Comparison of ENCODE assay signal across 1 cellular context in the genomic region with DNA sequence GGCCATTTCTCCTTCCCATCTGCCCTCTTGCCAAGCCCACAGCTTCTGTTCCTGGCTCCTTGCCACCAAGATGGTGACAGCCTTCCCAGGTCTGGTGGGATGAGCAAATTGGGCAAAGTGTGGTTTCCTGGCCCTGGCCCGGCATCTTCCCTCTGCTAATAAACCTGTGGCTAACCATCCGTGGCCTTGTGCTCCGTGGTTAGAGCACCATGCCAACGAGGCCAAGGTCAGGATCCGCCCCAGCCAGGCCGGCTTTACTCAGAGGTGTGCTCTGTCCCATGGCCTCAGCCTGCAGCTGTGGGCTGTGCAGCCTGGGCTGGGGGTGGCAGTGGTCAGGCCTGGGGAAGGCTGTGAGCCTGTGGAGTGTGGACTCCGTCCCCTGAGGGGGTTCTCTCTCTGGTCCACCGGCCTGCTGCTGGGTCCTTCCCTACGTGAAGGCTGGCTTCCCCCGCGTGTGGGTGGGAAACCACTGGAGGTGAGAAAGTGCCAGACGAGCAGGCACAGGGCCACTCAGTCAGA.
TF ChIP-seq lines count a peak whose summit lies in the region.

No MANE protein-coding gene starts in this region.

TF ChIP-seq in HepG2, 621 proteins besides CTCF, POLR2A, EP300 and RAD21 (continued from another document and continues in another):
- TF ChIP-seq, protein P1, sequence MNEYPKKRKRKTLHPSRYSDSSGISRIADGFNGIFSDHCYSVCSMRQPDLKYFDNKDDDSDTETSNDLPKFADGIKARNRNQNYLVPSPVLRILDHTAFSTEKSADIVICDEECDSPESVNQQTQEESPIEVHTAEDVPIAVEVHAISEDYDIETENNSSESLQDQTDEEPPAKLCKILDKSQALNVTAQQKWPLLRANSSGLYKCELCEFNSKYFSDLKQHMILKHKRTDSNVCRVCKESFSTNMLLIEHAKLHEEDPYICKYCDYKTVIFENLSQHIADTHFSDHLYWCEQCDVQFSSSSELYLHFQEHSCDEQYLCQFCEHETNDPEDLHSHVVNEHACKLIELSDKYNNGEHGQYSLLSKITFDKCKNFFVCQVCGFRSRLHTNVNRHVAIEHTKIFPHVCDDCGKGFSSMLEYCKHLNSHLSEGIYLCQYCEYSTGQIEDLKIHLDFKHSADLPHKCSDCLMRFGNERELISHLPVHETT (CRISPR knock-in tag; conservative IDR thresholded peaks at IDR 0.05), result no peak
- peak; percentile 62; the same call in 1 of the 2 replicates for TF ChIP-seq MTA1 (CRISPR knock-in tag; IDR thresholded peaks at IDR 0.05; ENCODE audit: borderline replicate concordance)
- TF ChIP-seq DNMT3B (CRISPR knock-in tag; conservative IDR thresholded peaks at IDR 0.05), result no peak
- TF ChIP-seq ATAD3A (CRISPR knock-in tag; IDR thresholded peaks at IDR 0.05), result no peak
- TF ChIP-seq MAFG (CRISPR knock-in tag; IDR thresholded peaks at IDR 0.05), result no peak
- no peak for TF ChIP-seq RAD51 (IDR thresholded peaks at IDR 0.05; ENCODE audit: borderline replicate concordance)
- no peak for TF ChIP-seq HNRNPK (IDR thresholded peaks at IDR 0.05; ENCODE audit: low read depth, low read length, poor library complexity, severe bottlenecking)
- no peak for TF ChIP-seq ZNF619 (CRISPR knock-in tag; IDR thresholded peaks at IDR 0.05)
- TF ChIP-seq, protein P2, sequence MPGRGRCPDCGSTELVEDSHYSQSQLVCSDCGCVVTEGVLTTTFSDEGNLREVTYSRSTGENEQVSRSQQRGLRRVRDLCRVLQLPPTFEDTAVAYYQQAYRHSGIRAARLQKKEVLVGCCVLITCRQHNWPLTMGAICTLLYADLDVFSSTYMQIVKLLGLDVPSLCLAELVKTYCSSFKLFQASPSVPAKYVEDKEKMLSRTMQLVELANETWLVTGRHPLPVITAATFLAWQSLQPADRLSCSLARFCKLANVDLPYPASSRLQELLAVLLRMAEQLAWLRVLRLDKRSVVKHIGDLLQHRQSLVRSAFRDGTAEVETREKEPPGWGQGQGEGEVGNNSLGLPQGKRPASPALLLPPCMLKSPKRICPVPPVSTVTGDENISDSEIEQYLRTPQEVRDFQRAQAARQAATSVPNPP (CRISPR knock-in tag; IDR thresholded peaks at IDR 0.05), result no peak
- TF ChIP-seq, protein P3, sequence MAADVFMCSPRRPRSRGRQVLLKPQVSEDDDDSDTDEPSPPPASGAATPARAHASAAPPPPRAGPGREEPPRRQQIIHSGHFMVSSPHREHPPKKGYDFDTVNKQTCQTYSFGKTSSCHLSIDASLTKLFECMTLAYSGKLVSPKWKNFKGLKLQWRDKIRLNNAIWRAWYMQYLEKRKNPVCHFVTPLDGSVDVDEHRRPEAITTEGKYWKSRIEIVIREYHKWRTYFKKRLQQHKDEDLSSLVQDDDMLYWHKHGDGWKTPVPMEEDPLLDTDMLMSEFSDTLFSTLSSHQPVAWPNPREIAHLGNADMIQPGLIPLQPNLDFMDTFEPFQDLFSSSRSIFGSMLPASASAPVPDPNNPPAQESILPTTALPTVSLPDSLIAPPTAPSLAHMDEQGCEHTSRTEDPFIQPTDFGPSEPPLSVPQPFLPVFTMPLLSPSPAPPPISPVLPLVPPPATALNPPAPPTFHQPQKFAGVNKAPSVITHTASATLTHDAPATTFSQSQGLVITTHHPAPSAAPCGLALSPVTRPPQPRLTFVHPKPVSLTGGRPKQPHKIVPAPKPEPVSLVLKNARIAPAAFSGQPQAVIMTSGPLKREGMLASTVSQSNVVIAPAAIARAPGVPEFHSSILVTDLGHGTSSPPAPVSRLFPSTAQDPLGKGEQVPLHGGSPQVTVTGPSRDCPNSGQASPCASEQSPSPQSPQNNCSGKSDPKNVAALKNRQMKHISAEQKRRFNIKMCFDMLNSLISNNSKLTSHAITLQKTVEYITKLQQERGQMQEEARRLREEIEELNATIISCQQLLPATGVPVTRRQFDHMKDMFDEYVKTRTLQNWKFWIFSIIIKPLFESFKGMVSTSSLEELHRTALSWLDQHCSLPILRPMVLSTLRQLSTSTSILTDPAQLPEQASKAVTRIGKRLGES (CRISPR knock-in tag; IDR thresholded peaks at IDR 0.05; ENCODE audit: borderline replicate concordance), result no peak
- TF ChIP-seq HOXD1 (CRISPR knock-in tag; IDR thresholded peaks at IDR 0.05), result peak; percentile 52; the same call in 1 of the 2 replicates
- TF ChIP-seq ZNF557 (CRISPR knock-in tag; IDR thresholded peaks at IDR 0.05), result no peak
- no peak for TF ChIP-seq NBN (conservative IDR thresholded peaks at IDR 0.05)
- peak; percentile 52 for TF ChIP-seq FOXO1 (CRISPR knock-in tag; IDR thresholded peaks at IDR 0.05)
- no peak for TF ChIP-seq ZBTB7A (CRISPR knock-in tag; IDR thresholded peaks at IDR 0.05)
- no peak for TF ChIP-seq TCF12 (IDR thresholded peaks at IDR 0.05)
- no peak for TF ChIP-seq TCF12 (CRISPR knock-in tag; IDR thresholded peaks at IDR 0.05)
- peak; percentile 68 for TF ChIP-seq GATAD2A (CRISPR knock-in tag; IDR thresholded peaks at IDR 0.05)
- TF ChIP-seq HCFC1 (IDR thresholded peaks at IDR 0.05; ENCODE audit: low read depth, low read length), result no peak
- TF ChIP-seq, protein P4, sequence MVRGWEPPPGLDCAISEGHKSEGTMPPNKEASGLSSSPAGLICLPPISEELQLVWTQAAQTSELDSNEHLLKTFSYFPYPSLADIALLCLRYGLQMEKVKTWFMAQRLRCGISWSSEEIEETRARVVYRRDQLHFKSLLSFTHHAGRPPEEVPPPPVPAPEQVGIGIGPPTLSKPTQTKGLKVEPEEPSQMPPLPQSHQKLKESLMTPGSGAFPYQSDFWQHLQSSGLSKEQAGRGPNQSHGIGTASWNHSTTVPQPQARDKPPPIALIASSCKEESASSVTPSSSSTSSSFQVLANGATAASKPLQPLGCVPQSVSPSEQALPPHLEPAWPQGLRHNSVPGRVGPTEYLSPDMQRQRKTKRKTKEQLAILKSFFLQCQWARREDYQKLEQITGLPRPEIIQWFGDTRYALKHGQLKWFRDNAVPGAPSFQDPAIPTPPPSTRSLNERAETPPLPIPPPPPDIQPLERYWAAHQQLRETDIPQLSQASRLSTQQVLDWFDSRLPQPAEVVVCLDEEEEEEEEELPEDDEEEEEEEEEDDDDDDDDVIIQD (CRISPR knock-in tag; IDR thresholded peaks at IDR 0.05; ENCODE audit: low read depth), result no peak
- TF ChIP-seq, protein P5, sequence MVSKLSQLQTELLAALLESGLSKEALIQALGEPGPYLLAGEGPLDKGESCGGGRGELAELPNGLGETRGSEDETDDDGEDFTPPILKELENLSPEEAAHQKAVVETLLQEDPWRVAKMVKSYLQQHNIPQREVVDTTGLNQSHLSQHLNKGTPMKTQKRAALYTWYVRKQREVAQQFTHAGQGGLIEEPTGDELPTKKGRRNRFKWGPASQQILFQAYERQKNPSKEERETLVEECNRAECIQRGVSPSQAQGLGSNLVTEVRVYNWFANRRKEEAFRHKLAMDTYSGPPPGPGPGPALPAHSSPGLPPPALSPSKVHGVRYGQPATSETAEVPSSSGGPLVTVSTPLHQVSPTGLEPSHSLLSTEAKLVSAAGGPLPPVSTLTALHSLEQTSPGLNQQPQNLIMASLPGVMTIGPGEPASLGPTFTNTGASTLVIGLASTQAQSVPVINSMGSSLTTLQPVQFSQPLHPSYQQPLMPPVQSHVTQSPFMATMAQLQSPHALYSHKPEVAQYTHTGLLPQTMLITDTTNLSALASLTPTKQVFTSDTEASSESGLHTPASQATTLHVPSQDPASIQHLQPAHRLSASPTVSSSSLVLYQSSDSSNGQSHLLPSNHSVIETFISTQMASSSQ (IDR thresholded peaks at IDR 0.05; ENCODE audit: low read depth), result no peak
- TF ChIP-seq, protein P5 (CRISPR knock-in tag; IDR thresholded peaks at IDR 0.05; ENCODE audit: borderline replicate concordance), result peak; percentile 29; the same call in 1 of the 2 replicates
- TF ChIP-seq, protein P6, sequence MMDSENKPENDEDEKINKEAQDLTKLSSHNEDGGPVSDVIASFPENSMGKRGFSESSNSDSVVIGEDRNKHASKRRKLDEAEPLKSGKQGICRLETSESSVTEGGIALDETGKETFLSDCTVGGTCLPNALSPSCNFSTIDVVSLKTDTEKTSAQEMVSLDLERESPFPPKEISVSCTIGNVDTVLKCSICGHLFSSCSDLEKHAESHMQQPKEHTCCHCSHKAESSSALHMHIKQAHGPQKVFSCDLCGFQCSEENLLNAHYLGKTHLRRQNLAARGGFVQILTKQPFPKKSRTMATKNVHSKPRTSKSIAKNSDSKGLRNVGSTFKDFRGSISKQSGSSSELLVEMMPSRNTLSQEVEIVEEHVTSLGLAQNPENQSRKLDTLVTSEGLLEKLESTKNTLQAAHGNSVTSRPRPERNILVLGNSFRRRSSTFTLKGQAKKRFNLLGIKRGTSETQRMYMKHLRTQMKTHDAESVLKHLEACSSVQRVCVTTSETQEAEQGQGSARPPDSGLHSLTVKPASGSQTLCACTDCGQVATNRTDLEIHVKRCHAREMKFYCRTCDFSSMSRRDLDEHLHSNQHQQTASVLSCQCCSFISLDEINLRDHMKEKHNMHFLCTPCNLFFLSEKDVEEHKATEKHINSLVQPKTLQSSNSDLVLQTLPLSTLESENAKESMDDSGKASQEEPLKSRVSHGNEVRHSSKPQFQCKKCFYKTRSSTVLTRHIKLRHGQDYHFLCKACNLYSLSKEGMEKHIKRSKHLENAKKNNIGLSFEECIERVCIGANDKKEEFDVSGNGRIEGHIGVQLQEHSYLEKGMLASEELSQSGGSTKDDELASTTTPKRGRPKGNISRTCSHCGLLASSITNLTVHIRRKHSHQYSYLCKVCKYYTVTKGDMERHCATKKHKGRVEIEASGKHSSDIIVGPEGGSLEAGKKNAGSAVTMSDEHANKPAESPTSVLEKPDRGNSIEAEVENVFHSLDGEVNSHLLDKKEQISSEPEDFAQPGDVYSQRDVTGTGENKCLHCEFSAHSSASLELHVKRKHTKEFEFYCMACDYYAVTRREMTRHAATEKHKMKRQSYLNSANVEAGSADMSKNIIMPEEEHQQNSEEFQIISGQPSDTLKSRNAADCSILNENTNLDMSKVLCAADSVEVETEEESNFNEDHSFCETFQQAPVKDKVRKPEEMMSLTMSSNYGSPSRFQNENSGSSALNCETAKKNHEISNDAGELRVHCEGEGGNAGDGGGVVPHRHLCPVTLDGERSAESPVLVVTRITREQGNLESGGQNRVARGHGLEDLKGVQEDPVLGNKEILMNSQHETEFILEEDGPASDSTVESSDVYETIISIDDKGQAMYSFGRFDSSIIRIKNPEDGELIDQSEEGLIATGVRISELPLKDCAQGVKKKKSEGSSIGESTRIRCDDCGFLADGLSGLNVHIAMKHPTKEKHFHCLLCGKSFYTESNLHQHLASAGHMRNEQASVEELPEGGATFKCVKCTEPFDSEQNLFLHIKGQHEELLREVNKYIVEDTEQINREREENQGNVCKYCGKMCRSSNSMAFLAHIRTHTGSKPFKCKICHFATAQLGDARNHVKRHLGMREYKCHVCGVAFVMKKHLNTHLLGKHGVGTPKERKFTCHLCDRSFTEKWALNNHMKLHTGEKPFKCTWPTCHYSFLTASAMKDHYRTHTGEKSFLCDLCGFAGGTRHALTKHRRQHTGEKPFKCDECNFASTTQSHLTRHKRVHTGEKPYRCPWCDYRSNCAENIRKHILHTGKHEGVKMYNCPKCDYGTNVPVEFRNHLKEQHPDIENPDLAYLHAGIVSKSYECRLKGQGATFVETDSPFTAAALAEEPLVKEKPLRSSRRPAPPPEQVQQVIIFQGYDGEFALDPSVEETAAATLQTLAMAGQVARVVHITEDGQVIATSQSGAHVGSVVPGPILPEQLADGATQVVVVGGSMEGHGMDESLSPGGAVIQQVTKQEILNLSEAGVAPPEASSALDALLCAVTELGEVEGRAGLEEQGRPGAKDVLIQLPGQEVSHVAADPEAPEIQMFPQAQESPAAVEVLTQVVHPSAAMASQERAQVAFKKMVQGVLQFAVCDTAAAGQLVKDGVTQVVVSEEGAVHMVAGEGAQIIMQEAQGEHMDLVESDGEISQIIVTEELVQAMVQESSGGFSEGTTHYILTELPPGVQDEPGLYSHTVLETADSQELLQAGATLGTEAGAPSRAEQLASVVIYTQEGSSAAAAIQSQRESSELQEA (CRISPR knock-in tag; IDR thresholded peaks at IDR 0.05; ENCODE audit: not compliant biosample characterization), result no peak
- TF ChIP-seq ZNF781 (CRISPR knock-in tag; IDR thresholded peaks at IDR 0.05; ENCODE audit: borderline replicate concordance, not compliant biosample characterization), result no peak
- TF ChIP-seq RBM39 (IDR thresholded peaks at IDR 0.05; ENCODE audit: low read depth, low read length, poor library complexity, severe bottlenecking), result no peak
- no peak for TF ChIP-seq ZNF10 (CRISPR knock-in tag; IDR thresholded peaks at IDR 0.05; ENCODE audit: borderline replicate concordance, low read depth)
- no peak for TF ChIP-seq ISX (CRISPR knock-in tag; conservative IDR thresholded peaks at IDR 0.05)
- no peak for TF ChIP-seq CEBPG (CRISPR knock-in tag; IDR thresholded peaks at IDR 0.05)
- TF ChIP-seq SP140L (CRISPR knock-in tag; IDR thresholded peaks at IDR 0.05; ENCODE audit: borderline replicate concordance), result no peak
- TF ChIP-seq ZNF724P (CRISPR knock-in tag; IDR thresholded peaks at IDR 0.05; ENCODE audit: borderline replicate concordance), result no peak; the same call in 1 of the 2 replicates
- TF ChIP-seq, protein P7, sequence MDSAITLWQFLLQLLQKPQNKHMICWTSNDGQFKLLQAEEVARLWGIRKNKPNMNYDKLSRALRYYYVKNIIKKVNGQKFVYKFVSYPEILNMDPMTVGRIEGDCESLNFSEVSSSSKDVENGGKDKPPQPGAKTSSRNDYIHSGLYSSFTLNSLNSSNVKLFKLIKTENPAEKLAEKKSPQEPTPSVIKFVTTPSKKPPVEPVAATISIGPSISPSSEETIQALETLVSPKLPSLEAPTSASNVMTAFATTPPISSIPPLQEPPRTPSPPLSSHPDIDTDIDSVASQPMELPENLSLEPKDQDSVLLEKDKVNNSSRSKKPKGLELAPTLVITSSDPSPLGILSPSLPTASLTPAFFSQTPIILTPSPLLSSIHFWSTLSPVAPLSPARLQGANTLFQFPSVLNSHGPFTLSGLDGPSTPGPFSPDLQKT (CRISPR knock-in tag; IDR thresholded peaks at IDR 0.05; ENCODE audit: borderline replicate concordance), result no peak
